Comparison of ENCODE assay signal across 13 cellular contexts in genomic region chr5:175710361-175710760, GRCh38. TPM values are rescaled to one million over a fixed set of nuclear protein-coding genes. Genes with fewer than 3 reads are reported as not detected.
DNase-seq lines count a peak whose midpoint lies in the region; ATAC-seq and TF ChIP-seq lines count a peak whose summit lies in the region.
"Had no signal": no experiment of that assay in that cellular context is flagged by ENCODE, and none has a peak within 500 bp of the region (broad histone marks: within the 10 kb centered on the region; RNA-seq: fewer than 3 reads in every experiment).

No MANE protein-coding gene starts in this region.

- no peak overlapping the region for H3K4ac ChIP-seq in trophoblast cell (ENCODE audit: low read depth, low read length)

- POLR2A ChIA-PET in RWPE1 (lab: Yijun Ruan, JAX; ENCODE audit: low non-redundant PET), result no interaction called here

- intact Hi-C loops in heart left ventricle (cut with DNase I), result loop anchor here in 1 of 10 donors (10.0 kb wide), 1 partner anchor 46 kb away; no protein-coding TSS in a partner anchor
- intact Hi-C loops in Right ventricle myocardium inferior (cut with DNase I), result loop anchor here (5.0 kb wide), 1 partner anchor 113 kb away; no protein-coding TSS in a partner anchor

- H3K23ac ChIP-seq in trophoblast cell (ENCODE audit: low read length), result no peak overlapping the region

- H2AK5ac ChIP-seq in trophoblast cell (ENCODE audit: low read length), result no peak overlapping the region

- no peak overlapping the region for H4K12ac ChIP-seq in trophoblast cell (ENCODE audit: low read depth, low read length)

- H3K18ac ChIP-seq in trophoblast cell (ENCODE audit: low read length), result no peak overlapping the region

- H2BK12ac ChIP-seq in trophoblast cell (ENCODE audit: low read length), result no peak overlapping the region

- no peak overlapping the region for H4K8ac ChIP-seq in trophoblast cell (ENCODE audit: low read depth, low read length)

- no peaks in the 10 kb centered on the region for H3K79me1 ChIP-seq in trophoblast cell (ENCODE audit: low read length)

- H3K4me3 ChIP-seq in heart left ventricle, result no peak overlapping the region
- H3K4me3 ChIP-seq in trophoblast cell (ENCODE audit: low read depth, low read length), result no peak overlapping the region
- H3K4me3 ChIP-seq: GM23338 had no signal

- H4K91ac ChIP-seq in trophoblast cell (ENCODE audit: low read depth, low read length), result no peak overlapping the region

- H3K27me3 ChIP-seq in heart left ventricle (no peaks in the 10 kb centered on the region), trophoblast cell (ENCODE audit: insufficient read depth, low read length) (no peaks in the 10 kb centered on the region)

- ATAC-seq in heart left ventricle (peak in 2 of 4 donors; percentile 17 to 59), Right ventricle myocardium inferior (no peak)
- ATAC-seq: GM23338, Panc1 had no signal

- H3K36me3 ChIP-seq in heart left ventricle (peaks cover 0 to 16% (median 0%) of the 10 kb centered on the region in 9 donors), trophoblast cell (ENCODE audit: control insufficient read depth in 1 of 2, insufficient read depth in 2 of 2, low read length in 2 of 2) (no peaks in the 10 kb centered on the region)
- H3K36me3 ChIP-seq: BE2C had no signal

- H3K4me1 ChIP-seq in heart left ventricle, result peaks cover 0 to 48% (median 13%) of the 10 kb centered on the region in 12 donors
- peaks cover 0 to 3% of the 10 kb centered on the region in 2 experiments for H3K4me1 ChIP-seq in trophoblast cell (ENCODE audit: control insufficient read depth in 1 of 2, insufficient read depth in 2 of 2, low read length in 2 of 2)

- no peak overlapping the region for H3K9ac ChIP-seq in trophoblast cell (ENCODE audit: low read length)

- H3K4me2 ChIP-seq in trophoblast cell (ENCODE audit: low read length), result no peak overlapping the region
- H3K4me2 ChIP-seq: GM23338 had no signal

- H2BK120ac ChIP-seq in trophoblast cell (ENCODE audit: insufficient read depth, low read length, poor library complexity), result no peak overlapping the region

- H3K79me2 ChIP-seq in trophoblast cell (ENCODE audit: control insufficient read depth, insufficient read depth, low read length, poor library complexity), result no peaks in the 10 kb centered on the region

- H3K14ac ChIP-seq in trophoblast cell (ENCODE audit: low read length), result no peak overlapping the region

- no peak overlapping the region for H2AFZ ChIP-seq in trophoblast cell (ENCODE audit: insufficient read depth, low read length, poor library complexity)
- H2AFZ ChIP-seq: GM23338 had no signal

- peaks cover 0 to 13% (median 0%) of the 10 kb centered on the region in 12 donors for H3K9me3 ChIP-seq in heart left ventricle
- peaks cover 17% of the 10 kb centered on the region for H3K9me3 ChIP-seq in trophoblast cell (ENCODE audit: insufficient read depth, low read depth, low read length)
- H3K9me3 ChIP-seq: BE2C had no signal

- TF ChIP-seq CTCF in heart left ventricle (IDR thresholded peaks at IDR 0.05) (no peak), RWPE1 (conservative IDR thresholded peaks at IDR 0.05; ENCODE audit: low read depth) (no peak)

- H3K27ac ChIP-seq in heart left ventricle (peak overlapping the region in 8 of 12 donors; percentile 4 to 67 (median 34)), caudate nucleus (ENCODE audit: low read depth, low read length) (peak overlapping the region; percentile 67), RWPE1 (no peak overlapping the region), trophoblast cell (ENCODE audit: low read depth, low read length) (no peak overlapping the region)

- no peak overlapping the region for H2BK5ac ChIP-seq in trophoblast cell (ENCODE audit: low read depth, low read length, poor library complexity)

- no peak for TF ChIP-seq POLR2A in heart left ventricle (IDR thresholded peaks at IDR 0.05)

- WGBS in heart left ventricle, 4 donors, result 41 to 66% (median 51%) methylated on average over 4 to 8 of the region's 8 CpGs
- WGBS in trophoblast cell (ENCODE audit: extremely low coverage, insufficient coverage, insufficient read length), result no CpG with 5 or more reads among the region's 8 CpGs

- no peak for DNase-seq in heart left ventricle
- no peak for DNase-seq in Right ventricle myocardium inferior (ENCODE audit: missing footprints)
- no peak for DNase-seq in caudate nucleus (lab: John Stamatoyannopoulos, UW)
- peak; percentile 40 for DNase-seq in occipital lobe (lab: John Stamatoyannopoulos, UW)
- no peak for DNase-seq in NCI-H128 (lab: John Stamatoyannopoulos, UW; ENCODE audit: unreplicated experiment)
- DNase-seq in RWPE1 (ENCODE audit: low spot score), result no peak
- no peak for DNase-seq in trophoblast cell
- DNase-seq: BE2C, NCI-H1436, NCI-H2081, NCI-H510A treated with DMSO at 0.1 percent for 48 hours had no signal

- CTCF ChIA-PET in RWPE1 (lab: Yijun Ruan, JAX), result interaction anchor here (0.6 kb wide), 1 partner anchor 104 kb away, joined by 3 read pairs; no protein-coding TSS in a partner anchor

RNA-seq across cellular contexts. Expression of gene HRH2, which starts 52.5 kb away (rescaled TPM):
- total RNA-seq in heart left ventricle, result 10 to 100 TPM; 26.0 to 66.0 (median 37.7) TPM
- polyA plus RNA-seq in heart left ventricle, result 10 to 100 TPM; 27.8 to 34.6 TPM
- 46.6 TPM for total RNA-seq in Right ventricle myocardium inferior
- 6.9 TPM for total RNA-seq in occipital lobe
- polyA plus RNA-seq in trophoblast cell (2013), result 1.0 and 1.4 TPM in 2 replicates

Comparison
In these comparisons a context has a peak if more than half of its experiments do, and no peak if none do; other contexts are left out.
1. H3K27ac ChIP-seq: peak in heart left ventricle (8 of 12) and caudate nucleus (single experiment); none in RWPE1 (single experiment) and trophoblast cell (single experiment).